In genomic region chr20:57410398-57411323, GRCh38 we compare ENCODE assay signal across 1 cellular context.
TF ChIP-seq lines count a peak whose summit lies in the region.

No MANE protein-coding gene starts in this region.

TF ChIP-seq in K562, 482 proteins besides CTCF, POLR2A, EP300 and RAD21:
- no peak; the same call in 1 of the 2 replicates for TF ChIP-seq XRCC5 (IDR thresholded peaks at IDR 0.05; ENCODE audit: low read depth, low read length)
- TF ChIP-seq ARNT (IDR thresholded peaks at IDR 0.05): no peak
- TF ChIP-seq RBM14 (IDR thresholded peaks at IDR 0.05; ENCODE audit: borderline replicate concordance, insufficient read depth, low read depth, low read length): no peak
- TF ChIP-seq DPF2 (IDR thresholded peaks at IDR 0.05): 0 out of 2 replicates have a peak, but pooled peaks have one; percentile 5
- no peak for TF ChIP-seq AFF4 (CRISPR knock-in tag; IDR thresholded peaks at IDR 0.05)
- TF ChIP-seq POLR2G (IDR thresholded peaks at IDR 0.05; ENCODE audit: low read depth, low read length): peak; percentile 69
- TF ChIP-seq CCNT2 (IDR thresholded peaks at IDR 0.05; ENCODE audit: borderline replicate concordance, extremely low read depth, insufficient read length, low read depth, low read length): peak; percentile 74
- TF ChIP-seq GATAD2B (IDR thresholded peaks at IDR 0.05; ENCODE audit: borderline replicate concordance): no peak
- 0 out of 2 replicates have a peak, but pooled peaks have one; percentile 1 for TF ChIP-seq GABPA (tag; conservative IDR thresholded peaks at IDR 0.05; ENCODE audit: low read depth)
- TF ChIP-seq ZKSCAN8 (CRISPR knock-in tag; IDR thresholded peaks at IDR 0.05): peak; percentile 18; the same call in 1 of the 2 replicates
- 0 out of 2 replicates have a peak, but pooled peaks have one; percentile 3 for TF ChIP-seq SMARCA4 (IDR thresholded peaks at IDR 0.05)
- TF ChIP-seq ZNF764 (CRISPR knock-in tag; IDR thresholded peaks at IDR 0.05; ENCODE audit: low read depth): no peak
- TF ChIP-seq ARID2 (IDR thresholded peaks at IDR 0.05): 0 out of 2 replicates have a peak, but pooled peaks have one; percentile 7
- TF ChIP-seq PHF20 (IDR thresholded peaks at IDR 0.05; ENCODE audit: partially characterized antibody): peak; percentile 66
- TF ChIP-seq SREBF2 (CRISPR knock-in tag; IDR thresholded peaks at IDR 0.05): 0 out of 2 replicates have a peak, but pooled peaks have one; percentile 27
- TF ChIP-seq L3MBTL2 (IDR thresholded peaks at IDR 0.05): 0 out of 2 replicates have a peak, but pooled peaks have one; percentile 9
- TF ChIP-seq SMARCE1 (IDR thresholded peaks at IDR 0.05): 0 out of 2 replicates have a peak, but pooled peaks have one; percentile 11
- peak; percentile 73 for TF ChIP-seq ARHGAP35 (IDR thresholded peaks at IDR 0.05; ENCODE audit: partially characterized antibody)
- 0 out of 2 replicates have a peak, but pooled peaks have one; percentile 33 for TF ChIP-seq FOXJ2 (tag; IDR thresholded peaks at IDR 0.05)
- TF ChIP-seq SMAD1 (IDR thresholded peaks at IDR 0.05; ENCODE audit: low read depth, low read length, partially characterized antibody): no peak
- TF ChIP-seq HDGF (IDR thresholded peaks at IDR 0.05): peak; percentile 93; the same call in 1 of the 2 replicates
- no peak for TF ChIP-seq TFAM (CRISPR knock-in tag; conservative IDR thresholded peaks at IDR 0.05)
- TF ChIP-seq EGR1 (conservative IDR thresholded peaks at IDR 0.05): no peak
- peak in 1 of 2 experiments; percentile 89; a peak in 2 of 4 replicates for TF ChIP-seq KDM1A (IDR thresholded peaks at IDR 0.05)
- peak; percentile 17; the same call in 1 of the 2 replicates for TF ChIP-seq LEF1 (IDR thresholded peaks at IDR 0.05)
- TF ChIP-seq PHB (CRISPR knock-in tag; IDR thresholded peaks at IDR 0.05): no peak
- TF ChIP-seq GTF2B (IDR thresholded peaks at IDR 0.05; ENCODE audit: extremely low read depth, insufficient read length): no peak
- TF ChIP-seq ZC3H11A (IDR thresholded peaks at IDR 0.05; ENCODE audit: low read depth, low read length): no peak
- TF ChIP-seq ZNF384 (IDR thresholded peaks at IDR 0.05; ENCODE audit: low read depth, low read length): no peak
- no peak for TF ChIP-seq FOXK1 (CRISPR knock-in tag; IDR thresholded peaks at IDR 0.05; ENCODE audit: borderline replicate concordance)
- 0 out of 2 replicates have a peak, but pooled peaks have one; percentile 53 for TF ChIP-seq NFRKB (IDR thresholded peaks at IDR 0.05; ENCODE audit: low read depth)
- no peak for TF ChIP-seq HNRNPK (IDR thresholded peaks at IDR 0.05; ENCODE audit: low read depth, low read length, poor library complexity, severe bottlenecking)
- TF ChIP-seq BRF2 (IDR thresholded peaks at IDR 0.05; ENCODE audit: borderline replicate concordance, insufficient read depth, insufficient read length): no peak
- peak; percentile 36; the same call in 1 of the 2 replicates for TF ChIP-seq TFAP4 (CRISPR knock-in tag; IDR thresholded peaks at IDR 0.05; ENCODE audit: borderline replicate concordance)
- peak; percentile 49; the same call in 1 of the 2 replicates for TF ChIP-seq RBFOX2 (IDR thresholded peaks at IDR 0.05; ENCODE audit: low read depth, low read length)
- no peak for TF ChIP-seq KHSRP (IDR thresholded peaks at IDR 0.05)
